Comparison of ENCODE assay signal across 12 cellular contexts in genomic region chr13:24233351-24233901, GRCh38.
DNase-seq lines count a peak whose midpoint lies in the region; ATAC-seq and TF ChIP-seq lines count a peak whose summit lies in the region.
"Had no signal": no experiment of that assay in that cellular context is flagged by ENCODE, and none has a peak within 500 bp of the region (broad histone marks: within the 10 kb centered on the region; RNA-seq: fewer than 3 reads in every experiment).

No MANE protein-coding gene starts in this region.

- no peaks in the 10 kb centered on the region for H3K27me3 Mint-ChIP-seq in activated T-cell treated with anti-CD3 and anti-CD28 coated beads, Interleukin-2, amount 50 U/mL, for 72 hours (ENCODE audit: low read depth)

- peak overlapping the region; percentile 78 for H3K27ac Mint-ChIP-seq in activated T-cell treated with anti-CD3 and anti-CD28 coated beads, Interleukin-2, amount 50 U/mL, for 72 hours

- H3K9me3 ChIP-seq in left lung (no peaks in the 10 kb centered on the region), tibial nerve (no peaks in the 10 kb centered on the region)

- H3K4me1 ChIP-seq in left lung (no peaks in the 10 kb centered on the region), tibial nerve (peaks cover 0 to 43% (median 8%) of the 10 kb centered on the region in 4 donors)

- TF ChIP-seq CTCF in astrocyte of the cerebellum (IDR thresholded peaks at IDR 0.05; ENCODE audit: low read depth, low read length, missing control alignments) (no peak), left lung (IDR thresholded peaks at IDR 0.05) (no peak), tibial nerve (IDR thresholded peaks at IDR 0.05) (no peak), GM10266 (IDR thresholded peaks at IDR 0.05; ENCODE audit: control insufficient read depth, insufficient read depth, low read depth, missing control alignments) (no peak)

- H3K4me3 Mint-ChIP-seq in activated T-cell treated with anti-CD3 and anti-CD28 coated beads, Interleukin-2, amount 50 U/mL, for 72 hours, result peak overlapping the region; percentile 21 to 80

- no peak for DNase-seq in activated T-cell treated with anti-CD3 and anti-CD28 coated beads, Interleukin-2, amount 50 U/mL, for 72 hours
- no peak for DNase-seq in activated T-cell treated with anti-CD3 and anti-CD28 coated beads, Interleukin-2, amount 50 U/mL, for 1 hour
- DNase-seq in astrocyte of the cerebellum (ENCODE audit: low read depth) (peak; percentile 45), left lung (no peak), tibial nerve (ENCODE audit: low spot score in 2 of 2) (no peak), GM10266 (ENCODE audit: extremely low spot score) (no peak)
- DNase-seq: amygdala; NCI-H187; stimulated activated CD8-positive, alpha-beta memory T cell treated with anti-CD3 and anti-CD28 coated beads, Interleukin-4, amount 100 ng/mL, for 48 hours had no signal

- 18 to 31% methylated on average over 4 of the region's 4 CpGs for WGBS in tibial nerve, 2 donors

- no peaks in the 10 kb centered on the region for H3K9me3 Mint-ChIP-seq in activated T-cell treated with anti-CD3 and anti-CD28 coated beads, Interleukin-2, amount 50 U/mL, for 72 hours

- H3K4me3 ChIP-seq in astrocyte of the cerebellum (ENCODE audit: low read depth, low read length), result peak overlapping the region; percentile 30
- H3K4me3 ChIP-seq in left lung, result no peak overlapping the region
- H3K4me3 ChIP-seq in tibial nerve, result no peak overlapping the region
- H3K4me3 ChIP-seq: lung had no signal

- peak; percentile 32 to 64 for ATAC-seq in activated T-cell treated with anti-CD3 and anti-CD28 coated beads, Interleukin-2, amount 50 U/mL, for 72 hours (replicated peaks in 1 of 2)
- ATAC-seq in left lung (peak; percentile 57), HG03196 (IDR thresholded peaks at IDR 0.05; ENCODE audit: unreplicated experiment) (no peak), HG02571 (IDR thresholded peaks at IDR 0.05; ENCODE audit: unreplicated experiment) (no peak)

- H3K27ac ChIP-seq in left lung, result peak overlapping the region in 1 of 2 donors; percentile 54
- peak overlapping the region in 3 of 4 donors; percentile 25 to 73 (median 61) for H3K27ac ChIP-seq in tibial nerve

- H3K27me3 ChIP-seq in left lung (no peaks in the 10 kb centered on the region), tibial nerve (no peaks in the 10 kb centered on the region)

- TF ChIP-seq POLR2A in tibial nerve (IDR thresholded peaks at IDR 0.05), result no peak

- H3K4me1 Mint-ChIP-seq in activated T-cell treated with anti-CD3 and anti-CD28 coated beads, Interleukin-2, amount 50 U/mL, for 72 hours (ENCODE audit: low read depth), result peaks cover 51% of the 10 kb centered on the region

- no peaks in the 10 kb centered on the region for H3K36me3 Mint-ChIP-seq in activated T-cell treated with anti-CD3 and anti-CD28 coated beads, Interleukin-2, amount 50 U/mL, for 72 hours (ENCODE audit: insufficient read depth in 2 of 2)

- intact Hi-C loops in left lung (cut with DNase I), result no loop called here

- H3K36me3 ChIP-seq in left lung (no peaks in the 10 kb centered on the region), tibial nerve (no peaks in the 10 kb centered on the region)

- in situ Hi-C loops in astrocyte of the cerebellum (cut with HindIII; ENCODE audit: low sequenced_read_pairs), result no loop called here

- no peak for TF ChIP-seq EP300 in tibial nerve (IDR thresholded peaks at IDR 0.05)

Comparison
In these comparisons a context has a peak if more than half of its experiments do, and no peak if none do; other contexts are left out.
1. ATAC-seq: peak in activated T-cell treated with anti-CD3 and anti-CD28 coated beads, Interleukin-2, amount 50 U/mL, for 72 hours (2 of 2) and left lung (single experiment); none in HG03196 (single experiment) and HG02571 (single experiment).